ENCODE assay signal across 15 cellular contexts in the genomic region with DNA sequence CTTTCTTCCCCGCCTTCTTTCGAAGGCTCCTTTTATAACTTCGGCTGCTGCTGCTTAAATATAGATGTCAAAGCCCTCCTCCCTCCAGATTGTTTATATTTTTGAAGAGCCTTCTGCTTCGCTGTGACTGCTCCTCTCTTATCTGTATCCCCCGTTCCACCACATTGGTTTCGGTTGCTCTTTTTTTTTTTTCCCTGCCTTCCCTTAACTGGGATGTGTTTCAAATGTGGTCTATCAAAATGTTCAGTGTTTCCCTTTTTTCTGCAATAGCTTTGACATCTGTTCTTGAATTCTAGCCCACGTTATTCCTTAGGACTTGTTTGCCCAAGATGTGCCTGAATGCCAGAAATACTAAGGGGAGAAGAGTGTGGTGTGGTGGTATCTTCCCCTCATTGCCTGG.
A peak's percentile ranks its signal among the peaks of the same experiment; 100 is the strongest.
DNase-seq lines count a peak whose midpoint lies in the region; ATAC-seq and TF ChIP-seq lines count a peak whose summit lies in the region.
"Had no signal": no experiment of that assay in that cellular context is flagged by ENCODE, and none has a peak within 500 bp of the region (broad histone marks: within the 10 kb centered on the region; RNA-seq: fewer than 3 reads in every experiment).

No MANE protein-coding gene starts in this region.

- peaks cover 35% of the 10 kb centered on the region for H3K36me3 Mint-ChIP-seq in brain

- H3K36me3 ChIP-seq in cardiac muscle cell (no peaks in the 10 kb centered on the region), lower lobe of right lung (peaks cover 38% of the 10 kb centered on the region), transverse colon (peaks cover 0 to 7% (median 0%) of the 10 kb centered on the region in 4 donors)

- H3K4me3 ChIP-seq in cardiac muscle cell (no peak overlapping the region), lower lobe of right lung (peak overlapping the region; percentile 2), transverse colon (peak overlapping the region in 2 of 4 donors; percentile 7 to 25)
- H3K4me3 ChIP-seq: A549 had no signal

- ATAC-seq in lower lobe of right lung (no peak), GM18505 (IDR thresholded peaks at IDR 0.05; ENCODE audit: unreplicated experiment) (no peak), SK-N-SH treated with all-trans-retinoic acid at 6 μM for 48 hours (no peak), HG03354 (IDR thresholded peaks at IDR 0.05; ENCODE audit: poor library complexity, severe bottlenecking, unreplicated experiment) (no peak)
- ATAC-seq: A549, left lobe of liver had no signal

- peaks cover 0 to 5% (median 0%) of the 10 kb centered on the region in 5 experiments for H3K9me3 Mint-ChIP-seq in brain

- peak overlapping the region in 3 of 5 experiments; percentile 8 to 27 (median 18) for H3K4me3 Mint-ChIP-seq in brain

- DNase-seq in cardiac muscle cell (ENCODE audit: low read depth in 1 of 2, low spot score in 1 of 2) (peak in 1 of 2 donors; percentile 87), cardiac septum (ENCODE audit: low spot score) (no peak), lower lobe of right lung (no peak), transverse colon (no peak)
- DNase-seq: activated CD4-positive, CD25-positive, alpha-beta regulatory T cell; activated T-cell treated with anti-CD3 and anti-CD28 coated beads, Interleukin-2, amount 50 U/mL, for 48 hours; foreskin fibroblast; SHP77; stimulated activated CD4-positive, alpha-beta T cell treated with anti-CD3 and anti-CD28 coated beads, Interleukin-4, amount 100 ng/mL, for 4 hours had no signal

- H3K27me3 ChIP-seq in cardiac muscle cell (no peaks in the 10 kb centered on the region), lower lobe of right lung (ENCODE audit: low read depth) (no peaks in the 10 kb centered on the region), transverse colon (no peaks in the 10 kb centered on the region)

- in situ Hi-C loops in transverse colon (cut with MboI; ENCODE audit: low pct_ligation_motif_present in 1 of 4, low pct_unique_long_range_greater_than_20kb in 1 of 4, low sequenced_read_pairs in 3 of 4) = no loop called here

- 52 to 58% methylated on average over 6 to 7 of the region's 7 CpGs for WGBS in transverse colon (ENCODE audit: low coverage in 1 of 2), 2 donors

- H3K27ac Mint-ChIP-seq in brain = peak overlapping the region; percentile 10 to 74 (median 29)

- no peaks in the 10 kb centered on the region for H3K9me3 ChIP-seq in cardiac muscle cell (ENCODE audit: low read depth)
- no peaks in the 10 kb centered on the region for H3K9me3 ChIP-seq in lower lobe of right lung
- no peaks in the 10 kb centered on the region for H3K9me3 ChIP-seq in transverse colon
- H3K9me3 ChIP-seq: A549 had no signal

- no peak for TF ChIP-seq EP300 in transverse colon (IDR thresholded peaks at IDR 0.05; ENCODE audit: low read depth)

- H3K27me3 Mint-ChIP-seq in brain = no peaks in the 10 kb centered on the region

- TF ChIP-seq CTCF in cardiac muscle cell (IDR thresholded peaks at IDR 0.05; ENCODE audit: low read depth, low read length) (no peak), brain (conservative IDR thresholded peaks at IDR 0.05) (no peak), lower lobe of right lung (IDR thresholded peaks at IDR 0.05) (no peak), transverse colon (IDR thresholded peaks at IDR 0.05) (no peak)

- TF ChIP-seq POLR2A in transverse colon (IDR thresholded peaks at IDR 0.05) = no peak
- TF ChIP-seq POLR2A in GM18505 (IDR thresholded peaks at IDR 0.05; ENCODE audit: borderline replicate concordance, extremely low read depth, insufficient read depth, insufficient read length) = no peak

- H3K4me1 ChIP-seq in cardiac muscle cell (ENCODE audit: low read depth) = peaks cover 11% of the 10 kb centered on the region
- peaks cover 29% of the 10 kb centered on the region for H3K4me1 ChIP-seq in lower lobe of right lung
- H3K4me1 ChIP-seq in transverse colon = peaks cover 10 to 24% (median 22%) of the 10 kb centered on the region in 4 donors

- peaks cover 57% of the 10 kb centered on the region for H3K4me1 Mint-ChIP-seq in brain

- intact Hi-C loops in cardiac septum (cut with DNase I) = no loop called here
- intact Hi-C loops in lower lobe of right lung (cut with DNase I) = no loop called here
- intact Hi-C loops in transverse colon (cut with DNase I; ENCODE audit: low total_unique reads) = loop anchor here (5.0 kb wide), 1 partner anchor 33 kb away; no protein-coding TSS in a partner anchor

- peak overlapping the region; percentile 45 for H3K27ac ChIP-seq in cardiac muscle cell
- H3K27ac ChIP-seq in lower lobe of right lung = peak overlapping the region; percentile 34
- peak overlapping the region; percentile 38 to 90 (median 76) for H3K27ac ChIP-seq in transverse colon

TF ChIP-seq in SK-N-SH treated with all-trans-retinoic acid at 6 μM for 48 hours, 23 proteins besides CTCF, POLR2A, EP300 and RAD21:
- no peak for TF ChIP-seq OSR1 (CRISPR knock-in tag; IDR thresholded peaks at IDR 0.05)
- TF ChIP-seq ZNF70 (CRISPR knock-in tag; IDR thresholded peaks at IDR 0.05) = no peak
- TF ChIP-seq RARB (CRISPR knock-in tag; IDR thresholded peaks at IDR 0.05) = no peak
- no peak for TF ChIP-seq TSHZ2 (CRISPR knock-in tag; IDR thresholded peaks at IDR 0.05)
